ENCODE assay signal across 9 cellular contexts in the genomic region with DNA sequence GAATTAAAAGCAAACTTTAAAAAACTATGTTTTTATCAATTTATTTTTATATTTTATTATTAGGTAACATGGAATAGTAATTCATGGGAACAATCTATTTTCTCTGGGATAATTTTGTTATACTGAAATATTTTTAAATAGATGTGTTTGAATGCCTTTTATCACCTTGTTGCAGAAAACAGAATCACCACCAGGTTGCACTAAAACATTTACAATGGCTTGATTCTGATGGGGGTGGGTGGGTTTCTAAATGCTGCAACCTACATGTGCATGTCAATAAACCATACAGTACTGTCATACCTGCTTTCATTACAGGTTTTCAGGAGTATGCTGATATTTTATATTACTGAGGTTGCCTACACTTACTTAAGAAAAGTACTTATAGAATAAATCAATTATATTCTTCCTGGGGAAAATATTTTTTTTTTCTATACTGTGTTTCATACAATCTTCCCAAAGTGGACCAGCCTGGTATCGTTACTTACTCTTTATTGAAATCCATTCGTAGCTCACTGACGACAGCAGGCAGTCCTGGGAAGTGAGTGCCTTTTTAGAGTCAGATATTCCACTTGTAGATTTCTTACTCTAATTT.
A peak's percentile ranks its signal among the peaks of the same experiment; 100 is the strongest.
DNase-seq lines count a peak whose midpoint lies in the region; ATAC-seq, FAIRE-seq and TF ChIP-seq lines count a peak whose summit lies in the region.
"Had no signal": no experiment of that assay in that cellular context is flagged by ENCODE, and none has a peak within 500 bp of the region (broad histone marks: within the 10 kb centered on the region; RNA-seq: fewer than 3 reads in every experiment).

No MANE protein-coding gene starts in this region.

- TF ChIP-seq CTCF in GM10266 (IDR thresholded peaks at IDR 0.05; ENCODE audit: control insufficient read depth, insufficient read depth, low read depth, missing control alignments) (peak; percentile 48), bronchial epithelial cell (IDR thresholded peaks at IDR 0.05; ENCODE audit: insufficient read depth, low read length, severe bottlenecking) (peak; percentile 29), nephron progenitor cell (IDR thresholded peaks at IDR 0.05) (peak; percentile 53)

- H3K27me3 ChIP-seq in bronchial epithelial cell (ENCODE audit: control insufficient read depth, insufficient read depth, low read length) = no peaks in the 10 kb centered on the region

- peaks cover 32% of the 10 kb centered on the region for H3K4me1 Mint-ChIP-seq in nephron progenitor cell

- FAIRE-seq in bronchial epithelial cell (lab: Jason Lieb, UNC) = no peak

- H3K4me3 Mint-ChIP-seq in nephron progenitor cell = no peak overlapping the region
- H3K4me3 Mint-ChIP-seq: stimulated activated naive B cell treated with anti-CD40 and anti-IgM and Interleukin-4, amounts not matched to agents 10 μg/mL and 1 μg/mL and 100 μg/mL, for 72 hours had no signal

- no peak overlapping the region for H3K4me3 ChIP-seq in bronchial epithelial cell (ENCODE audit: low read depth, low read length)

- DNase-seq in A172 (ENCODE audit: low spot score) = peak; percentile 53
- peak; percentile 12 for DNase-seq in GM10266 (ENCODE audit: extremely low spot score)
- peak; percentile 77 to 85 for DNase-seq in NCI-H446 (lab: John Stamatoyannopoulos, UW)
- DNase-seq in bronchial epithelial cell (ENCODE audit: low read depth) = peak; percentile 39
- DNase-seq in nephron progenitor cell = peak; percentile 15
- no peak for DNase-seq in activated CD4-positive, alpha-beta T cell treated with anti-CD3 and anti-CD28 coated beads, Interleukin-2, amount 50 U/mL, for 1 hour
- no peak for DNase-seq in midbrain (lab: John Stamatoyannopoulos, UW)
- DNase-seq: stimulated activated naive B cell treated with anti-CD40 and anti-IgM and Interleukin-4, amounts not matched to agents 10 μg/mL and 1 μg/mL and 100 μg/mL, for 72 hours had no signal

- no peaks in the 10 kb centered on the region for H3K9me3 Mint-ChIP-seq in nephron progenitor cell
- H3K9me3 Mint-ChIP-seq: stimulated activated naive B cell treated with anti-CD40 and anti-IgM and Interleukin-4, amounts not matched to agents 10 μg/mL and 1 μg/mL and 100 μg/mL, for 72 hours had no signal

- no peak for ATAC-seq in HG03108 (IDR thresholded peaks at IDR 0.05; ENCODE audit: unreplicated experiment)

- H3K36me3 ChIP-seq in bronchial epithelial cell (ENCODE audit: control insufficient read depth, insufficient read depth, low read length) = no peaks in the 10 kb centered on the region

- no peak overlapping the region for H3K27ac Mint-ChIP-seq in nephron progenitor cell
- H3K27ac Mint-ChIP-seq: stimulated activated naive B cell treated with anti-CD40 and anti-IgM and Interleukin-4, amounts not matched to agents 10 μg/mL and 1 μg/mL and 100 μg/mL, for 72 hours had no signal

- no peaks in the 10 kb centered on the region for H3K36me3 Mint-ChIP-seq in nephron progenitor cell (ENCODE audit: low read depth)
- H3K36me3 Mint-ChIP-seq: stimulated activated naive B cell treated with anti-CD40 and anti-IgM and Interleukin-4, amounts not matched to agents 10 μg/mL and 1 μg/mL and 100 μg/mL, for 72 hours had no signal

- H3K27me3 Mint-ChIP-seq in nephron progenitor cell (ENCODE audit: low read depth, poor library complexity) = no peaks in the 10 kb centered on the region

Comparison
In these comparisons a context has a peak if more than half of its experiments do, and no peak if none do; other contexts are left out.
1. DNase-seq: peak in A172 (single experiment), GM10266 (single experiment), NCI-H446 (2 of 2), bronchial epithelial cell (single experiment) and nephron progenitor cell (single experiment); none in activated CD4-positive, alpha-beta T cell treated with anti-CD3 and anti-CD28 coated beads, Interleukin-2, amount 50 U/mL, for 1 hour (single experiment) and midbrain (single experiment).
2. Peak in every context shown above with its lines, with median percentiles within 50 percentile points of each other: CTCF ChIP-seq.